ENCODE assay signal across 1 cellular context in the genomic region with DNA sequence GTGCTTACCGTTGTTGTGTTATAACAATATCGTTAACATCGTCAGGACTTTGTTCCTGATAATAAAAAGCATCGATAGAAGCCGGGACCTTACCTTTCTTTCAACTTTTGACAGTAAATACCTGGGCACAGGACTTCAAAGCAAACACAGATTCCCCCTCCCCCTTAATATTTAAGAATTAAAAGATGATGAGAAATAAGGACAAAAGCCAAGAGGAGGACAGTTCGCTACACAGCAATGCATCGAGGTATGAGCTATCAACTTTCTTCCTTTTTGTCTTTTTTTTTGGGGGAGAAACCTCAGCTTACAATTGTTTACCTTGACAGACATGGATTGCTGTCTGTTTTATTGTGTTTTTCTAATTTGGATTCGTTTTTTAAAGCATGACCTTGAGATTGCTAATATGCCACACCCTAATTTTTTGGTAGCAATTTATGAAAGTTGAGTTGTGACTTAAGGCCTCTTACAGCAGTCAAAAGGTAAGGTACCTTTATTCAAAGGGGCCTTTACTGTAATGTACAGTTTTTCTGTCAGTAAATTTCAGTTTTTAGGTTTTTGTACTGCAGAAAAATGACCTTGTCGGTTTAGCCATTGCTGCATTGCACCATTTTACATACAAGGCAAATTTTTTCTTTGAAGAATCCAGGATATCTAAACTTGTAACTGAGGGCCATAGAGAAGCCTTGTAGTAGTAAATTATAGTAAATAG.
TF ChIP-seq lines count a peak whose summit lies in the region.

No MANE protein-coding gene starts in this region.

TF ChIP-seq in GM12878, 131 proteins besides CTCF, POLR2A, EP300 and RAD21:
- TF ChIP-seq MYB (IDR thresholded peaks at IDR 0.05; ENCODE audit: borderline replicate concordance, low read depth, low read length), result no peak
- 0 out of 2 replicates have a peak, but pooled peaks have one; percentile 9 for TF ChIP-seq NBN (IDR thresholded peaks at IDR 0.05)
- TF ChIP-seq POLR2AphosphoS5 (IDR thresholded peaks at IDR 0.05; ENCODE audit: low read length), result peak; percentile 44; the same call in 1 of the 2 replicates
- TF ChIP-seq CBX5 (IDR thresholded peaks at IDR 0.05; ENCODE audit: low read depth), result no peak
- TF ChIP-seq ESRRA (IDR thresholded peaks at IDR 0.05; ENCODE audit: low read length), result peak; percentile 92
- TF ChIP-seq FOXM1 (IDR thresholded peaks at IDR 0.05; ENCODE audit: low read depth, low read length), result no peak
- no peak for TF ChIP-seq JUND (IDR thresholded peaks at IDR 0.05; ENCODE audit: low read depth, low read length)
- TF ChIP-seq NR2F1 (conservative IDR thresholded peaks at IDR 0.05), result no peak
- TF ChIP-seq, protein P1, sequence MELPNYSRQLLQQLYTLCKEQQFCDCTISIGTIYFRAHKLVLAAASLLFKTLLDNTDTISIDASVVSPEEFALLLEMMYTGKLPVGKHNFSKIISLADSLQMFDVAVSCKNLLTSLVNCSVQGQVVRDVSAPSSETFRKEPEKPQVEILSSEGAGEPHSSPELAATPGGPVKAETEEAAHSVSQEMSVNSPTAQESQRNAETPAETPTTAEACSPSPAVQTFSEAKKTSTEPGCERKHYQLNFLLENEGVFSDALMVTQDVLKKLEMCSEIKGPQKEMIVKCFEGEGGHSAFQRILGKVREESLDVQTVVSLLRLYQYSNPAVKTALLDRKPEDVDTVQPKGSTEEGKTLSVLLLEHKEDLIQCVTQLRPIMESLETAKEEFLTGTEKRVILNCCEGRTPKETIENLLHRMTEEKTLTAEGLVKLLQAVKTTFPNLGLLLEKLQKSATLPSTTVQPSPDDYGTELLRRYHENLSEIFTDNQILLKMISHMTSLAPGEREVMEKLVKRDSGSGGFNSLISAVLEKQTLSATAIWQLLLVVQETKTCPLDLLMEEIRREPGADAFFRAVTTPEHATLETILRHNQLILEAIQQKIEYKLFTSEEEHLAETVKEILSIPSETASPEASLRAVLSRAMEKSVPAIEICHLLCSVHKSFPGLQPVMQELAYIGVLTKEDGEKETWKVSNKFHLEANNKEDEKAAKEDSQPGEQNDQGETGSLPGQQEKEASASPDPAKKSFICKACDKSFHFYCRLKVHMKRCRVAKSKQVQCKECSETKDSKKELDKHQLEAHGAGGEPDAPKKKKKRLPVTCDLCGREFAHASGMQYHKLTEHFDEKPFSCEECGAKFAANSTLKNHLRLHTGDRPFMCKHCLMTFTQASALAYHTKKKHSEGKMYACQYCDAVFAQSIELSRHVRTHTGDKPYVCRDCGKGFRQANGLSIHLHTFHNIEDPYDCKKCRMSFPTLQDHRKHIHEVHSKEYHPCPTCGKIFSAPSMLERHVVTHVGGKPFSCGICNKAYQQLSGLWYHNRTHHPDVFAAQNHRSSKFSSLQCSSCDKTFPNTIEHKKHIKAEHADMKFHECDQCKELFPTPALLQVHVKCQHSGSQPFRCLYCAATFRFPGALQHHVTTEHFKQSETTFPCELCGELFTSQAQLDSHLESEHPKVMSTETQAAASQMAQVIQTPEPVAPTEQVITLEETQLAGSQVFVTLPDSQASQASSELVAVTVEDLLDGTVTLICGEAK (IDR thresholded peaks at IDR 0.05; ENCODE audit: borderline replicate concordance), result 0 out of 2 replicates have a peak, but pooled peaks have one; percentile 18
- no peak for TF ChIP-seq SMAD5 (IDR thresholded peaks at IDR 0.05; ENCODE audit: low read depth)
- TF ChIP-seq FOXK2 (IDR thresholded peaks at IDR 0.05), result no peak
- TF ChIP-seq, protein P2, sequence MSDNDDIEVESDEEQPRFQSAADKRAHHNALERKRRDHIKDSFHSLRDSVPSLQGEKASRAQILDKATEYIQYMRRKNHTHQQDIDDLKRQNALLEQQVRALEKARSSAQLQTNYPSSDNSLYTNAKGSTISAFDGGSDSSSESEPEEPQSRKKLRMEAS (IDR thresholded peaks at IDR 0.05; ENCODE audit: low read depth, low read length), result no peak
- TF ChIP-seq, protein P3, sequence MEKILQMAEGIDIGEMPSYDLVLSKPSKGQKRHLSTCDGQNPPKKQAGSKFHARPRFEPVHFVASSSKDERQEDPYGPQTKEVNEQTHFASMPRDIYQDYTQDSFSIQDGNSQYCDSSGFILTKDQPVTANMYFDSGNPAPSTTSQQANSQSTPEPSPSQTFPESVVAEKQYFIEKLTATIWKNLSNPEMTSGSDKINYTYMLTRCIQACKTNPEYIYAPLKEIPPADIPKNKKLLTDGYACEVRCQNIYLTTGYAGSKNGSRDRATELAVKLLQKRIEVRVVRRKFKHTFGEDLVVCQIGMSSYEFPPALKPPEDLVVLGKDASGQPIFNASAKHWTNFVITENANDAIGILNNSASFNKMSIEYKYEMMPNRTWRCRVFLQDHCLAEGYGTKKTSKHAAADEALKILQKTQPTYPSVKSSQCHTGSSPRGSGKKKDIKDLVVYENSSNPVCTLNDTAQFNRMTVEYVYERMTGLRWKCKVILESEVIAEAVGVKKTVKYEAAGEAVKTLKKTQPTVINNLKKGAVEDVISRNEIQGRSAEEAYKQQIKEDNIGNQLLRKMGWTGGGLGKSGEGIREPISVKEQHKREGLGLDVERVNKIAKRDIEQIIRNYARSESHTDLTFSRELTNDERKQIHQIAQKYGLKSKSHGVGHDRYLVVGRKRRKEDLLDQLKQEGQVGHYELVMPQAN (conservative IDR thresholded peaks at IDR 0.05), result no peak
TF ChIP-seq in GM12878: peak in this region for 4.
